In the genomic region with DNA sequence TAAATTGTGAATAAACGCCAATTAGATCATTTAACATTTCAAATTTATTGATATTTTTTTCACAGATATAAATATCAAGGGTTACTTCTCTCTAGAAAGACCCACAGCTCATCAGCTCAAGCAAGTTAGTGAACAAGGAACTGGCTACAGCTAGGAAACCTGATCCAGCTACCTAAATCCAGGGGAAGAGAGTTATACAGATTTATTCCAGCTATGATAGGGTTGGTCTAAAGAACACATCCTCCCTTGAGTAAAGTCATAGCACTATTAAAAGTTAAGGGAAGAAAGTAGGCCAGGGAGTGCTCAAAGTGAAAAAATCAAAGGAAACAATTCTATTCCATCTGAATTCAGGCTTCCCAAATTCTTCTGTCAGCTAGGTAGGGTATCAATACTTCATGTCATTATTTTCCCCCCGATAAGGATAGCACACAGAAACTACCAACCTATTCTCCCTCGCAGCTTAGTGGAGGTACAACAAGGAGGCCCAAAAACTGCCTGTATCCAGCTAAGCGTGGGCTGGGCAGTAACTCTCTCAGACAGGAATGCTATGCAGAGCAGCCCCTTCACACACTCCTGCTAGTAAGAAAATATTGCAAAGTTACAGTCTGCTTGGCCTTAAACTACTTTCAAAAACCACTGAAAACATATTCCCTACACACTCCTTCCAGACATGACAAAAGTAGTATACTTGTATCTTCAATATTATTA, we compare ENCODE assay signal across 17 cellular contexts. TPM values are rescaled to one million over a fixed set of nuclear protein-coding genes. Genes with fewer than 3 reads are reported as not detected.
DNase-seq lines count a peak whose midpoint lies in the region; ATAC-seq, FAIRE-seq and TF ChIP-seq lines count a peak whose summit lies in the region.
"Had no signal": no experiment of that assay in that cellular context is flagged by ENCODE, and none has a peak within 500 bp of the region (broad histone marks: within the 10 kb centered on the region; RNA-seq: fewer than 3 reads in every experiment).

No MANE protein-coding gene starts in this region.

- H3K27ac ChIP-seq in right atrium auricular region (no peak overlapping the region), OCI-LY3 (ENCODE audit: low read length) (peak overlapping the region; percentile 63), psoas muscle (peak overlapping the region; percentile 66), breast epithelium (no peak overlapping the region)
- H3K27ac ChIP-seq: C4-2B had no signal

- H3K4me2 ChIP-seq in OCI-LY3 (ENCODE audit: low read length) = peak overlapping the region; percentile 27

- H3K36me3 ChIP-seq in right atrium auricular region = no peaks in the 10 kb centered on the region
- H3K36me3 ChIP-seq in OCI-LY3 (replicated peaks; ENCODE audit: low read depth, low read length) = peaks cover 32% of the 10 kb centered on the region
- peaks cover 0 to 11% of the 10 kb centered on the region in 2 donors for H3K36me3 ChIP-seq in psoas muscle (ENCODE audit: insufficient read depth in 1 of 2, low read depth in 1 of 2)
- no peaks in the 10 kb centered on the region for H3K36me3 ChIP-seq in breast epithelium

- no peak overlapping the region for H3K9ac ChIP-seq in OCI-LY3 (ENCODE audit: low read length)

- H3K9me3 ChIP-seq in right atrium auricular region (peaks cover 0 to 15% of the 10 kb centered on the region in 2 donors), OCI-LY3 (ENCODE audit: insufficient read depth, low read length) (peaks cover 8% of the 10 kb centered on the region; the same call in 1 of the 2 replicates), psoas muscle (peaks cover 13% of the 10 kb centered on the region), breast epithelium (peaks cover 0 to 17% of the 10 kb centered on the region in 2 donors)

- H3K4me3 Mint-ChIP-seq in endothelial cell (ENCODE audit: unreplicated experiment) = no peak overlapping the region

- intact Hi-C loops in Right ventricle myocardium inferior (cut with DNase I) (no loop called here), psoas muscle (cut with DNase I) (no loop called here), breast epithelium (cut with DNase I; ENCODE audit: low total_unique reads) (no loop called here)

- H3K4me3 ChIP-seq in right atrium auricular region (no peak overlapping the region), OCI-LY3 (ENCODE audit: low read length) (no peak overlapping the region), psoas muscle (no peak overlapping the region), breast epithelium (no peak overlapping the region)
- H3K4me3 ChIP-seq: GM12878 had no signal

- TF ChIP-seq CTCF in right atrium auricular region (IDR thresholded peaks at IDR 0.05) (no peak), OCI-LY3 (IDR thresholded peaks at IDR 0.05; ENCODE audit: low read depth, low read length) (no peak), endothelial cell (IDR thresholded peaks at IDR 0.05; ENCODE audit: unreplicated experiment) (no peak), psoas muscle (IDR thresholded peaks at IDR 0.05) (no peak), breast epithelium (IDR thresholded peaks at IDR 0.05) (no peak)

- no peak for DNase-seq in Right ventricle myocardium inferior (ENCODE audit: missing footprints)
- DNase-seq in right atrium auricular region (ENCODE audit: low spot score) = no peak
- no peak for DNase-seq in endothelial cell (ENCODE audit: low spot score)
- no peak for DNase-seq in psoas muscle
- DNase-seq in urothelium cell line (ENCODE audit: low spot score) = no peak
- DNase-seq in NCI-H146 (lab: John Stamatoyannopoulos, UW) = no peak
- DNase-seq in breast epithelium (ENCODE audit: low spot score in 2 of 2) = no peak
- DNase-seq: GDM1, KG1, NCI-H1048, NCI-H2081 treated with DMSO at 0.1 percent for 48 hours, NCI-H2227 treated with DMSO at 0.1 percent for 48 hours, NCI-H524, SHP77 treated with DMSO at 0.1 percent for 48 hours had no signal

- peak; percentile 13 for ATAC-seq in Right ventricle myocardium inferior
- ATAC-seq in psoas muscle = peak; percentile 25 to 90 (median 70)

- FAIRE-seq in urothelium cell line (lab: Jason Lieb, UNC) = no peak
- FAIRE-seq: GM12878 had no signal

- H3K27ac Mint-ChIP-seq in endothelial cell (ENCODE audit: unreplicated experiment) = peak overlapping the region; percentile 70

- peaks cover 28% of the 10 kb centered on the region for H3K4me1 Mint-ChIP-seq in endothelial cell (ENCODE audit: unreplicated experiment)

- WGBS in psoas muscle, 3 donors = 68 to 83% (median 79%) methylated on average over 4 of the region's 4 CpGs

- H3K36me3 Mint-ChIP-seq in endothelial cell (ENCODE audit: low read depth, unreplicated experiment) = peaks cover 7% of the 10 kb centered on the region

- H3K79me2 ChIP-seq in OCI-LY3 (ENCODE audit: low read length) = 0 out of 2 replicates have a peak, but pooled peaks cover 4% of the 10 kb centered on the region

- no peak for TF ChIP-seq POLR2A in breast epithelium (IDR thresholded peaks at IDR 0.05)

- H3K9me3 Mint-ChIP-seq in endothelial cell (ENCODE audit: unreplicated experiment) = no peaks in the 10 kb centered on the region

- H3K27me3 Mint-ChIP-seq in endothelial cell (ENCODE audit: unreplicated experiment) = no peaks in the 10 kb centered on the region

- no peak overlapping the region for H2AFZ ChIP-seq in OCI-LY3 (ENCODE audit: low read depth, low read length)

- H4K20me1 ChIP-seq in OCI-LY3 (ENCODE audit: insufficient read depth, low read length) = peaks cover 4% of the 10 kb centered on the region; the same call in 1 of the 2 replicates

- H3K4me1 ChIP-seq in right atrium auricular region (peaks cover 0 to 12% of the 10 kb centered on the region in 2 donors), OCI-LY3 (ENCODE audit: low read length) (peaks cover 37% of the 10 kb centered on the region), psoas muscle (peaks cover 17% of the 10 kb centered on the region), breast epithelium (no peaks in the 10 kb centered on the region)

- H3K27me3 ChIP-seq in right atrium auricular region = no peaks in the 10 kb centered on the region
- H3K27me3 ChIP-seq in OCI-LY3 (ENCODE audit: low read depth, low read length) = no peaks in the 10 kb centered on the region
- no peaks in the 10 kb centered on the region for H3K27me3 ChIP-seq in psoas muscle (ENCODE audit: insufficient read depth in 3 of 3, low read length in 2 of 3)
- no peaks in the 10 kb centered on the region for H3K27me3 ChIP-seq in breast epithelium

RNA-seq across cellular contexts. Expression of a gene that starts 43.9 kb away (rescaled TPM):
- total RNA-seq in Right ventricle myocardium inferior (36.9 TPM), right atrium auricular region (10 to 100 TPM; 14.2 to 23.5 TPM), endothelial cell (ENCODE audit: unreplicated experiment) (48.1 TPM), psoas muscle (10 to 100 TPM; 41.5 to 97.8 (median 50.7) TPM), breast epithelium (10 to 100 TPM; 24.9 to 55.5 (median 32.1) TPM)
- polyA plus RNA-seq in psoas muscle = 10 to 100 TPM; 11.6 to 57.7 (median 25.8) TPM

Comparison
In these comparisons a context has a peak if more than half of its experiments do, and no peak if none do; other contexts are left out.
1. H3K27ac ChIP-seq: peak in OCI-LY3 (single experiment) and psoas muscle (single experiment); none in right atrium auricular region (0 of 2) and breast epithelium (0 of 2).